Comparison of ENCODE assay signal across 17 cellular contexts in genomic region chr2:224263571-224264043, GRCh38.
DNase-seq lines count a peak whose midpoint lies in the region; ATAC-seq, FAIRE-seq and TF ChIP-seq lines count a peak whose summit lies in the region.
"Had no signal": no experiment of that assay in that cellular context is flagged by ENCODE, and none has a peak within 500 bp of the region (broad histone marks: within the 10 kb centered on the region; RNA-seq: fewer than 3 reads in every experiment).

No MANE protein-coding gene starts in this region.

- TF ChIP-seq POLR2A in A549 (IDR thresholded peaks at IDR 0.05; ENCODE audit: low read length): no peak
- no peak for TF ChIP-seq POLR2A in GM18505 (IDR thresholded peaks at IDR 0.05; ENCODE audit: borderline replicate concordance, extremely low read depth, insufficient read depth, insufficient read length)

- in situ Hi-C loops in astrocyte of the spinal cord (cut with HindIII; ENCODE audit: low sequenced_read_pairs): no loop called here

- H4K91ac ChIP-seq in neuronal stem cell (ENCODE audit: low read depth, low read length, poor library complexity): no peak overlapping the region

- TF ChIP-seq CTCF in A549 (IDR thresholded peaks at IDR 0.05): no peak
- TF ChIP-seq CTCF in astrocyte of the spinal cord (IDR thresholded peaks at IDR 0.05; ENCODE audit: low read depth, low read length): no peak
- no peak for TF ChIP-seq CTCF in lung (IDR thresholded peaks at IDR 0.05; ENCODE audit: control extremely low read depth, extremely low read depth)

- POLR2A ChIA-PET in A549 (lab: Yijun Ruan, JAX): no interaction called here

- H2AK5ac ChIP-seq in neuronal stem cell (ENCODE audit: low read depth, low read length): no peak overlapping the region

- no peaks in the 10 kb centered on the region for H3K9me3 ChIP-seq in A549
- peaks cover 0 to 2% of the 10 kb centered on the region in 2 donors for H3K9me3 ChIP-seq in lung (ENCODE audit: control insufficient read depth in 2 of 2, insufficient read depth in 1 of 2, low read length in 1 of 2)
- no peaks in the 10 kb centered on the region for H3K9me3 ChIP-seq in neuronal stem cell (replicated peaks in 1 of 2; ENCODE audit: control insufficient read depth in 2 of 2, insufficient read depth in 1 of 2, low read depth in 1 of 2, low read length in 2 of 2)
- H3K9me3 ChIP-seq: heart right ventricle, SJSA1, tibial nerve had no signal

- no peak overlapping the region for H4K8ac ChIP-seq in neuronal stem cell (ENCODE audit: low read depth, low read length)

- H3K23ac ChIP-seq in neuronal stem cell (ENCODE audit: low read depth, low read length, poor library complexity): no peak overlapping the region

- peak overlapping the region; percentile 50 for H3K4me2 ChIP-seq in A549
- no peak overlapping the region for H3K4me2 ChIP-seq in neuronal stem cell (ENCODE audit: insufficient read depth, low read length, poor library complexity, severe bottlenecking)

- no peaks in the 10 kb centered on the region for H3K79me1 ChIP-seq in neuronal stem cell (ENCODE audit: low read depth, low read length)

- H2AFZ ChIP-seq in neuronal stem cell (ENCODE audit: low read length): no peak overlapping the region

- no peak for FAIRE-seq in A549 (lab: Jason Lieb, UNC)

- no peak overlapping the region for H3K9ac ChIP-seq in neuronal stem cell (ENCODE audit: low read depth, low read length, poor library complexity)

- peak overlapping the region; percentile 42 to 46 for H3K27ac ChIP-seq in A549
- H3K27ac ChIP-seq in lung (ENCODE audit: low read depth in 1 of 2, low read length in 1 of 2): no peak overlapping the region
- no peak overlapping the region for H3K27ac ChIP-seq in neuronal stem cell (replicated peaks; ENCODE audit: low read length)
- H3K27ac ChIP-seq: heart right ventricle, SJSA1, tibial nerve had no signal

- ATAC-seq in A549 (peak; percentile 16 to 56; a peak in 3 of 6 replicates), lung (ENCODE audit: insufficient read depth, low FRiP score) (peak; percentile 54), GM18505 (IDR thresholded peaks at IDR 0.05; ENCODE audit: unreplicated experiment) (no peak)
- ATAC-seq: heart right ventricle; stimulated activated memory B cell treated with anti-CD40 and anti-IgM and Interleukin-4, amounts not matched to agents 10 μg/mL and 1 μg/mL and 100 μg/mL, for 72 hours had no signal

- no peak for TF ChIP-seq RAD21 in A549 (conservative IDR thresholded peaks at IDR 0.05 in 1 of 2, IDR thresholded peaks at IDR 0.05 in 1 of 2)

- H2BK120ac ChIP-seq in neuronal stem cell (ENCODE audit: low read depth, low read length): no peak overlapping the region

- H3K14ac ChIP-seq in neuronal stem cell (ENCODE audit: low read length): no peak overlapping the region

- H3K4me1 ChIP-seq in A549 (peaks cover 38% of the 10 kb centered on the region), lung (ENCODE audit: control insufficient read depth in 2 of 2, insufficient read depth in 2 of 2, low read length in 2 of 2) (no peaks in the 10 kb centered on the region), neuronal stem cell (ENCODE audit: control insufficient read depth in 2 of 2, insufficient read depth in 1 of 2, low read depth in 1 of 2, low read length in 2 of 2) (no peaks in the 10 kb centered on the region)

- H3K36me3 ChIP-seq in lung (ENCODE audit: control insufficient read depth in 2 of 2, insufficient read depth in 2 of 2, low read length in 2 of 2) (no peaks in the 10 kb centered on the region), neuronal stem cell (replicated peaks in 1 of 2; ENCODE audit: control insufficient read depth in 2 of 2, insufficient read depth in 2 of 2, low read length in 2 of 2) (no peaks in the 10 kb centered on the region)
- H3K36me3 ChIP-seq: heart right ventricle, SJSA1, tibial nerve had no signal

- no peak overlapping the region for H2BK5ac ChIP-seq in neuronal stem cell (ENCODE audit: low read length)

- H3K27me3 ChIP-seq in lung (ENCODE audit: control insufficient read depth, insufficient read depth) (no peaks in the 10 kb centered on the region), neuronal stem cell (ENCODE audit: control insufficient read depth in 3 of 3, insufficient read depth in 3 of 3, low read depth in 1 of 3, low read length in 3 of 3) (no peaks in the 10 kb centered on the region)
- H3K27me3 ChIP-seq: SJSA1, tibial nerve had no signal

- no peak overlapping the region for H3K4ac ChIP-seq in neuronal stem cell (ENCODE audit: low read length)

- H3K18ac ChIP-seq in neuronal stem cell (ENCODE audit: low read length): no peak overlapping the region

- DNase-seq in A549 (ENCODE audit: low read depth in 1 of 2, low spot score in 1 of 2): no peak
- peak; percentile 36 for DNase-seq in HS-5 (ENCODE audit: low read depth)
- peak; percentile 43 for DNase-seq in astrocyte of the spinal cord (ENCODE audit: low read depth, low spot score)
- no peak for DNase-seq in lung (ENCODE audit: low spot score)
- DNase-seq in neuronal stem cell (ENCODE audit: low spot score): no peak
- no peak for DNase-seq in AML-193 (lab: John Stamatoyannopoulos, UW)
- DNase-seq in RPMI8226: no peak
- DNase-seq: activated CD4-positive, alpha-beta T cell treated with anti-CD3 and anti-CD28 coated beads, Interleukin-2, amount 10 ng/mL, durations not matched to agents 24 days and 14 days; cortex of kidney; heart right ventricle; MM.1S; NCI-H2029; T-helper 9 cell had no signal

- H2BK15ac ChIP-seq in neuronal stem cell (ENCODE audit: low read length): no peak overlapping the region

- H3K4me3 ChIP-seq in A549 (no peak overlapping the region), astrocyte of the spinal cord (ENCODE audit: low read depth, low read length) (no peak overlapping the region), lung (no peak overlapping the region), neuronal stem cell (ENCODE audit: low read length in 2 of 2) (no peak overlapping the region)
- H3K4me3 ChIP-seq: heart right ventricle, SJSA1, tibial nerve had no signal

- CTCF ChIA-PET in A549 (lab: Yijun Ruan, JAX): interaction anchor here (2.2 kb wide), 1 partner anchor 21 kb away, joined by 7 read pairs; no protein-coding TSS in a partner anchor

- TF ChIP-seq EP300 in A549 (IDR thresholded peaks at IDR 0.05): no peak

- H2BK12ac ChIP-seq in neuronal stem cell (ENCODE audit: low read length): no peak overlapping the region

- 10% methylated on average over 1 of the region's 1 CpG for WGBS in A549 (ENCODE audit: missing lambda C conversion rate)
- 42 to 69% methylated on average over 1 of the region's 1 CpG for WGBS in lung, 2 donors
- no CpG with 5 or more reads among the region's 1 CpG for WGBS in neuronal stem cell (ENCODE audit: extremely low coverage in 2 of 2, insufficient read length in 2 of 2, insufficient replicate concordance in 1 of 2), 2 donors

TF ChIP-seq in A549, 52 proteins besides CTCF, POLR2A, EP300 and RAD21:
- TF ChIP-seq GATA3 (IDR thresholded peaks at IDR 0.05; ENCODE audit: borderline replicate concordance) (peak; percentile 30; the same call in 1 of the 2 replicates), MAFK (IDR thresholded peaks at IDR 0.05; ENCODE audit: partially characterized antibody) (no peak)

Comparison
In these comparisons a context has a peak if more than half of its experiments do, and no peak if none do; other contexts are left out.
1. DNase-seq: peak in HS-5 (single experiment) and astrocyte of the spinal cord (single experiment); none in A549 (0 of 2), lung (single experiment), neuronal stem cell (single experiment), AML-193 (0 of 2) and RPMI8226 (single experiment).
2. H3K27ac ChIP-seq: peak in A549 (2 of 2); none in lung (0 of 2) and neuronal stem cell (single experiment).